In the genomic region with DNA sequence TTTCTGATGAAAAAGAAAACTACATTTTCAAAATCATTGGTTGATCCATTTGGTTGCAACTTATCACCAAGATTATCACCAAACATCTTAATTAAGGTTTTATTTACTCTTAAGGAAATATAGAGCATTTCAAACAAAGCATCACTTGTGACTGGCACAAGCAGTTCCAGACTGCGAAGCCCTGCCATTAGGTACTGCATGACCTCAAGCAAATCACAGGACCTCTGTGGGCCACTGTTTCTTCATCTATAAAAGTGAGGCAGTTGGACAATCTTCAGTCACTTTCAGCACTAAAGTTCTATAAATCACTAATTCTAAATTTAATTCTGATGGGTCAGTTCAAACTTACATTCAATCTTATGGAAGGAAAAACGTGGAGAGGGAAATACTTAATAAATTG, we compare ENCODE assay signal across 7 cellular contexts. TPM values are rescaled to one million over a fixed set of nuclear protein-coding genes. Genes with fewer than 3 reads are reported as not detected.
DNase-seq lines count a peak whose midpoint lies in the region; ATAC-seq and TF ChIP-seq lines count a peak whose summit lies in the region.

No MANE protein-coding gene starts in this region.

- peaks cover 0 to 37% (median 5%) of the 10 kb centered on the region in 4 donors for H3K4me1 ChIP-seq in Peyer's patch

- peak overlapping the region; percentile 33 to 51 (median 38) for H3K4me3 ChIP-seq in Peyer's patch

- H3K27ac ChIP-seq in Peyer's patch = peak overlapping the region; percentile 67 to 88 (median 82)
- peak overlapping the region; percentile 93 for H3K27ac ChIP-seq in epithelial cell of prostate

- no peaks in the 10 kb centered on the region for H3K36me3 ChIP-seq in Peyer's patch

- no peaks in the 10 kb centered on the region for H3K9me3 Mint-ChIP-seq in stimulated activated effector memory CD8-positive, alpha-beta T cell treated with anti-CD3 and anti-CD28 coated beads, Interleukin-12 subunit alpha, Interleukin-12 subunit beta, amount 100 ng/mL, for 72 hours

- DNase-seq in H4 (ENCODE audit: low spot score) (peak; percentile 14), Peyer's patch (peak in 2 of 3 donors; percentile 64 to 84), epithelial cell of prostate (ENCODE audit: low read depth, low spot score) (no peak), GM19238 (ENCODE audit: insufficient read length, low spot score) (no peak), HEK293T (ENCODE audit: extremely low spot score) (no peak)
- no peak for DNase-seq in stimulated activated effector memory CD8-positive, alpha-beta T cell treated with anti-CD3 and anti-CD28 coated beads, Interleukin-12 subunit alpha, Interleukin-12 subunit beta, amount 100 ng/mL, for 72 hours (ENCODE audit: low spot score in 2 of 2)

- TF ChIP-seq CTCF in Peyer's patch (IDR thresholded peaks at IDR 0.05) = no peak

- H3K27me3 ChIP-seq in Peyer's patch = no peaks in the 10 kb centered on the region

- POLR2A ChIA-PET in HEK293T (lab: Yijun Ruan, JAX) = no interaction called here

- H3K9me3 ChIP-seq in Peyer's patch = no peaks in the 10 kb centered on the region

- ATAC-seq in stimulated activated effector memory CD8-positive, alpha-beta T cell treated with anti-CD3 and anti-CD28 coated beads, Interleukin-12 subunit alpha, Interleukin-12 subunit beta, amount 100 ng/mL, for 72 hours = peak; percentile 39
- ATAC-seq in GM18870 (IDR thresholded peaks at IDR 0.05; ENCODE audit: unreplicated experiment) = no peak

- peak overlapping the region; percentile 95 for H3K27ac Mint-ChIP-seq in stimulated activated effector memory CD8-positive, alpha-beta T cell treated with anti-CD3 and anti-CD28 coated beads, Interleukin-12 subunit alpha, Interleukin-12 subunit beta, amount 100 ng/mL, for 72 hours

- H3K36me3 Mint-ChIP-seq in stimulated activated effector memory CD8-positive, alpha-beta T cell treated with anti-CD3 and anti-CD28 coated beads, Interleukin-12 subunit alpha, Interleukin-12 subunit beta, amount 100 ng/mL, for 72 hours = peaks cover 49% of the 10 kb centered on the region

- CTCF ChIA-PET in HEK293T (lab: Yijun Ruan, JAX) = no interaction called here

- peak in 1 of 2 donors; percentile 20 for TF ChIP-seq POLR2A in Peyer's patch (IDR thresholded peaks at IDR 0.05)

- H3K4me1 Mint-ChIP-seq in stimulated activated effector memory CD8-positive, alpha-beta T cell treated with anti-CD3 and anti-CD28 coated beads, Interleukin-12 subunit alpha, Interleukin-12 subunit beta, amount 100 ng/mL, for 72 hours = peaks cover 39% of the 10 kb centered on the region

- peak overlapping the region; percentile 74 for H3K4me3 Mint-ChIP-seq in stimulated activated effector memory CD8-positive, alpha-beta T cell treated with anti-CD3 and anti-CD28 coated beads, Interleukin-12 subunit alpha, Interleukin-12 subunit beta, amount 100 ng/mL, for 72 hours

TF ChIP-seq in HEK293T, 16 proteins besides CTCF, POLR2A, EP300 and RAD21:
- TF ChIP-seq SUZ12 (IDR thresholded peaks at IDR 0.05) (no peak), TARDBP (IDR thresholded peaks at IDR 0.05) (no peak), FOXK2 (IDR thresholded peaks at IDR 0.05) (no peak), CTBP1 (IDR thresholded peaks at IDR 0.05; ENCODE audit: borderline replicate concordance) (no peak), HDGF (IDR thresholded peaks at IDR 0.05; ENCODE audit: borderline replicate concordance) (no peak)
- TF ChIP-seq, protein P1, sequence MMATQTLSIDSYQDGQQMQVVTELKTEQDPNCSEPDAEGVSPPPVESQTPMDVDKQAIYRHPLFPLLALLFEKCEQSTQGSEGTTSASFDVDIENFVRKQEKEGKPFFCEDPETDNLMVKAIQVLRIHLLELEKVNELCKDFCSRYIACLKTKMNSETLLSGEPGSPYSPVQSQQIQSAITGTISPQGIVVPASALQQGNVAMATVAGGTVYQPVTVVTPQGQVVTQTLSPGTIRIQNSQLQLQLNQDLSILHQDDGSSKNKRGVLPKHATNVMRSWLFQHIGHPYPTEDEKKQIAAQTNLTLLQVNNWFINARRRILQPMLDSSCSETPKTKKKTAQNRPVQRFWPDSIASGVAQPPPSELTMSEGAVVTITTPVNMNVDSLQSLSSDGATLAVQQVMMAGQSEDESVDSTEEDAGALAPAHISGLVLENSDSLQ (IDR thresholded peaks at IDR 0.05) = no peak
TF ChIP-seq in HEK293T: peak in this region for 0.

RNA-seq across cellular contexts. Expression of a gene that starts 2.0 kb away (rescaled TPM):
- total RNA-seq in H4 (2014; rRNA removed; shearing (Covaris generic)) = 17.3 and 18.1 TPM in 2 replicates
- 100 to 1,000 TPM in 2 of 4 donors, 10 to 100 TPM in 2; 77.7 to 145 (median 106) TPM for total RNA-seq in Peyer's patch

RNA-seq across cellular contexts. Expression of a gene that starts 44.2 kb away (rescaled TPM):
- 3.1 and 5.2 TPM in 2 replicates for total RNA-seq in H4 (2014; rRNA removed; shearing (Covaris generic))
- 10 to 100 TPM in 1 of 4 donors, 1 to 10 TPM in 3; 8.4 to 13.2 (median 8.6) TPM for total RNA-seq in Peyer's patch

Comparison
In these comparisons a context has a peak if more than half of its experiments do, and no peak if none do; other contexts are left out.
1. DNase-seq: peak in H4 (single experiment) and Peyer's patch (2 of 3); none in epithelial cell of prostate (single experiment), stimulated activated effector memory CD8-positive, alpha-beta T cell treated with anti-CD3 and anti-CD28 coated beads, Interleukin-12 subunit alpha, Interleukin-12 subunit beta, amount 100 ng/mL, for 72 hours (0 of 2), GM19238 (single experiment) and HEK293T (single experiment).